ENCODE assay signal across 9 cellular contexts in the genomic region with DNA sequence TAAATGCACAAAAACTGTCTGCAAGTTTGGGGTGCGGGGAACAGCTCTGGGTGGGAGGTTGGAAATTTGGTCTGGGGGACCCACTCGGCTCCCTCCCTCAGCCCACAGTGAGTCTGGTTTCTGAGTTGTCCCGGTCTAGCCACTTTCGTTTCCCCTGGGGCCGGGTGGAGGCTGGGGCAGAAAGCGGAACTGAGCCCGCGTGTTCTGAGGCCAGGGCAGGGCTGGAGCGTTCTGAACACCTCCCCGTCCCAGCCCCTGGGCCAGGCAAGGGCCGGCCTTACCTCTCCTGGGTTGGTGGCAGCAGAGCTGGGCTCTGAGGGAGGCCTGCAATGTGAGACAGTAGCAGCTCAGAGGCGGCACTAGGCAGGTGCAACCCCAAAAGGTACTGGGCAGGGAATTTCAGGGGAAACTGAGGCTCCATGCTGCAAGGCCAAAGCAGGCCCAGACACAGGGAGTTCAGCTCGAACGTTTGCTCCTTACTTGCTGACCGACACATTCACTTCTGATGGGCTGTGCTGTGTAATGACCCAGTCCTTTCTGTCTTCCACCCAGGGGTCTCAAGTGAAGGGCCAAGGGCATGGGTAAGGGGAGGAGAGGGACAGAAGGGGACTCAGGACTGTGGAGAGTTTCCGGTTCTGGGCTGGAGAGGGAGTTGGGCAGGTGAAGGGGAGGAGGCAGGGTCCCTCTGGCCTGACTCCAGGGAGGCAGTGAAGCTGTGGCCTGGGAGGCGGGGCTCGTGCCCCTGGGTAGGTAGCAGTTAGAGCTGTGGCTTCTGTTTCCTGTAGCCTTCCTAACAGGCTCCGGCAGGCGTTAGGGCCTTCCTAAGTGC. TPM values are rescaled to one million over a fixed set of nuclear protein-coding genes. Genes with fewer than 3 reads are reported as not detected.
DNase-seq lines count a peak whose midpoint lies in the region; ATAC-seq and TF ChIP-seq lines count a peak whose summit lies in the region.
"Had no signal": no experiment of that assay in that cellular context is flagged by ENCODE, and none has a peak within 500 bp of the region (broad histone marks: within the 10 kb centered on the region; RNA-seq: fewer than 3 reads in every experiment).

No MANE protein-coding gene starts in this region.

- no peak for TF ChIP-seq CTCF in thyroid gland (IDR thresholded peaks at IDR 0.05)

- ATAC-seq in GM18907 (IDR thresholded peaks at IDR 0.05; ENCODE audit: unreplicated experiment) (peak; percentile 50), HG03025 (IDR thresholded peaks at IDR 0.05; ENCODE audit: low FRiP score, unreplicated experiment) (peak; percentile 62)

- H3K4me1 ChIP-seq in BLaER1, result peaks cover 67% of the 10 kb centered on the region
- peaks cover 4 to 12% of the 10 kb centered on the region in 2 donors for H3K4me1 ChIP-seq in thyroid gland
- H3K4me1 ChIP-seq: pancreas had no signal

- H3K9me3 ChIP-seq in BLaER1 (no peaks in the 10 kb centered on the region), thyroid gland (no peaks in the 10 kb centered on the region)
- H3K9me3 ChIP-seq: pancreas had no signal

- intact Hi-C loops in thyroid gland (cut with DNase I), result no loop called here

- H3K36me3 ChIP-seq in BLaER1 (no peaks in the 10 kb centered on the region), thyroid gland (no peaks in the 10 kb centered on the region)
- H3K36me3 ChIP-seq: pancreas had no signal

- no peak for TF ChIP-seq POLR2A in thyroid gland (IDR thresholded peaks at IDR 0.05)

- no peaks in the 10 kb centered on the region for H4K20me1 ChIP-seq in BLaER1

- 74 to 85% methylated on average over 16 of the region's 20 CpGs for WGBS in thyroid gland, 2 donors

- peak overlapping the region; percentile 99 for H3K4me2 ChIP-seq in BLaER1

- DNase-seq in SIG-M5 treated with dmso at 0.1 percent for 504 hours (lab: John Stamatoyannopoulos, UW; ENCODE audit: unreplicated experiment), result peak; percentile 82
- DNase-seq in islet precursor cell, result peak; percentile 55
- DNase-seq in thyroid gland, result no peak
- no peak for DNase-seq in foreskin melanocyte
- DNase-seq in ecto neural progenitor cell (ENCODE audit: low spot score), result no peak

- H3K9ac ChIP-seq in BLaER1, result peak overlapping the region; percentile 57; the same call in 1 of the 2 replicates

- H3K27me3 ChIP-seq in BLaER1 (peaks cover 46% of the 10 kb centered on the region), thyroid gland (no peaks in the 10 kb centered on the region)
- H3K27me3 ChIP-seq: pancreas had no signal

- H3K4me3 ChIP-seq in BLaER1 (peak overlapping the region; percentile 55), thyroid gland (replicated peaks in 1 of 3) (no peak overlapping the region)

- peak overlapping the region; percentile 77 for H3K27ac ChIP-seq in BLaER1
- H3K27ac ChIP-seq in thyroid gland, result no peak overlapping the region

RNA-seq across cellular contexts. Expression of a gene that starts 3.0 kb away (rescaled TPM):
- total RNA-seq in thyroid gland, result 1 to 10 TPM; 3.7 to 6.0 (median 4.9) TPM

RNA-seq across cellular contexts. Expression of a gene that starts 30.2 kb away (rescaled TPM):
- under 1 TPM; 0.27 to 0.93 (median 0.61) TPM for total RNA-seq in thyroid gland

Comparison
In these comparisons a context has a peak if more than half of its experiments do, and no peak if none do; other contexts are left out.
1. DNase-seq: peak in SIG-M5 treated with dmso at 0.1 percent for 504 hours (single experiment) and islet precursor cell (single experiment); none in thyroid gland (0 of 2), foreskin melanocyte (single experiment) and ecto neural progenitor cell (single experiment).